ENCODE assay signal across 2 cellular contexts in genomic region chr19:1646931-1647663, GRCh38.
TF ChIP-seq lines count a peak whose summit lies in the region.

No MANE protein-coding gene starts in this region.

TF ChIP-seq in IMR-90, 13 proteins besides CTCF, POLR2A, EP300 and RAD21:
- TF ChIP-seq RCOR1 (IDR thresholded peaks at IDR 0.05; ENCODE audit: insufficient replicate concordance, low read length) (no peak), MAFK (IDR thresholded peaks at IDR 0.05; ENCODE audit: low read depth, low read length) (no peak), MAZ (IDR thresholded peaks at IDR 0.05; ENCODE audit: borderline replicate concordance, low read depth, low read length) (no peak), RFX5 (IDR thresholded peaks at IDR 0.05; ENCODE audit: low read depth, low read length) (no peak), SMC3 (IDR thresholded peaks at IDR 0.05; ENCODE audit: low read depth, low read length) (no peak), CHD1 (IDR thresholded peaks at IDR 0.05; ENCODE audit: low read depth, low read length) (no peak), USF2 (IDR thresholded peaks at IDR 0.05; ENCODE audit: low read depth, low read length) (no peak), NFE2L2 (IDR thresholded peaks at IDR 0.05; ENCODE audit: low read depth, low read length) (no peak)

TF ChIP-seq in GM12878, 131 proteins besides CTCF, POLR2A, EP300 and RAD21:
- TF ChIP-seq SIX5 (IDR thresholded peaks at IDR 0.05; ENCODE audit: low read depth, low read length, severe bottlenecking), result no peak
- TF ChIP-seq CHD1 (IDR thresholded peaks at IDR 0.05; ENCODE audit: low read depth, low read length), result no peak
- TF ChIP-seq ATF3 (IDR thresholded peaks at IDR 0.05; ENCODE audit: borderline replicate concordance, extremely low read depth, low read depth, low read length), result no peak
- no peak for TF ChIP-seq CBX3 (IDR thresholded peaks at IDR 0.05; ENCODE audit: borderline replicate concordance, low read depth)
- TF ChIP-seq EZH2 (IDR thresholded peaks at IDR 0.05; ENCODE audit: borderline replicate concordance, control insufficient read depth, low read depth, low read length), result no peak
- no peak for TF ChIP-seq TCF7 (IDR thresholded peaks at IDR 0.05; ENCODE audit: borderline replicate concordance)
- TF ChIP-seq ELK1 (IDR thresholded peaks at IDR 0.05; ENCODE audit: low read depth, low read length), result no peak
- no peak for TF ChIP-seq CUX1 (IDR thresholded peaks at IDR 0.05; ENCODE audit: insufficient replicate concordance, low read depth, low read length)
- no peak for TF ChIP-seq CBFB (IDR thresholded peaks at IDR 0.05; ENCODE audit: low read depth)
- TF ChIP-seq KDM1A (IDR thresholded peaks at IDR 0.05; ENCODE audit: borderline replicate concordance), result no peak
- no peak for TF ChIP-seq BCLAF1 (IDR thresholded peaks at IDR 0.05)
- TF ChIP-seq NBN (IDR thresholded peaks at IDR 0.05), result no peak
- TF ChIP-seq TCF12 (IDR thresholded peaks at IDR 0.05; ENCODE audit: low read depth, low read length), result no peak
- no peak for TF ChIP-seq ZBTB11 (CRISPR knock-in tag; IDR thresholded peaks at IDR 0.05)
- no peak for TF ChIP-seq ZNF384 (IDR thresholded peaks at IDR 0.05; ENCODE audit: borderline replicate concordance, low read depth, low read length)
- no peak for TF ChIP-seq EGR1 (IDR thresholded peaks at IDR 0.05; ENCODE audit: borderline replicate concordance in 1 of 2, low read depth in 2 of 2, low read length in 2 of 2)
- TF ChIP-seq ESRRA (IDR thresholded peaks at IDR 0.05; ENCODE audit: low read length), result no peak
